21 cellular contexts compared by ENCODE assay signal in the genomic region with DNA sequence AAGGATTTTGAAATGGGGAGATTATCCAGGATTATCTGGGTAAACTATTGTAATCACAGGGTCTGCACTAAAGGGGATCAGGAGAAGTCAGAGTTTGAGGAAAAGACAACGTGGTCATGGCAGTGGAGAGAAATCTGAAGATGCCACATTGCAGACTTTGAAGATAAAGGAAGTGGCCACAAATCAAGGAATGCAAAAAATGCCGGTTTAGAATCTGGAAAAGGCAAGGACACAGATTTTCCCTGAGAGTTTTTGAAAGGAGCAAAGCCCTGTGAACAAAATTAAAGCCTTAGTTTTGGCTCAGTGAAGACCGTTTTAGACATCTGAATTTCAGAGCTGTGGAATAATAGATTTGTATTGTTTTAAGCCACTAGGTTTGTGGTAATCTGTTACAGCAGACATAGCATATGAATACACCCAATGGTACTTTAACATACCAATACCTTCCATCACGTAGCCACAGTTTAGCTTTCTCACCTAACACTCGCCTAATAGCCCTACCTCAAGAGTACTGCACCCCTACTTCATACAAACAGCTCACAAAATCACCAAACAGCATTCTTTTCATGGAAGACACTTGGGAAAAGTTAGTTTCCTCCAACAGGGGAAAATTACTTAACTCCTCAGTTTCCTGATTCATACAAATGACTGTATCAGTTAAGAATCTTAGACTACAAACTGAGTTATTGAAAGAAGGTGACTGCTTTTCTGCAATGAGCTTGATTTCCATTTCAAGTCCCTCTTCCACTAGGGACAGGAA.
DNase-seq lines count a peak whose midpoint lies in the region; ATAC-seq and TF ChIP-seq lines count a peak whose summit lies in the region.
"Had no signal": no experiment of that assay in that cellular context is flagged by ENCODE, and none has a peak within 500 bp of the region (broad histone marks: within the 10 kb centered on the region; RNA-seq: fewer than 3 reads in every experiment).

No MANE protein-coding gene starts in this region.

- H3K9me1 ChIP-seq in IMR-90 (ENCODE audit: insufficient read depth, low read length) = peaks cover 11% of the 10 kb centered on the region

- dilution Hi-C loops in IMR-90 (cut with HindIII; ENCODE audit: low sequenced_read_pairs, unreplicated experiment) = no loop called here

- peak overlapping the region; percentile 95 for H3K14ac ChIP-seq in IMR-90 (replicated peaks; ENCODE audit: low read depth, low read length)

- H2BK20ac ChIP-seq in IMR-90 (ENCODE audit: low read depth, low read length) = peak overlapping the region; percentile 97

- peak overlapping the region; percentile 36; the same call in 1 of the 2 replicates for H3K18ac ChIP-seq in IMR-90 (ENCODE audit: low read depth, low read length)

- H3K36me3 ChIP-seq in Caco-2 (ENCODE audit: control insufficient read depth, insufficient read depth, low read length) (no peaks in the 10 kb centered on the region), IMR-90 (ENCODE audit: control insufficient read depth, insufficient read depth, low read length) (no peaks in the 10 kb centered on the region), osteoblast (ENCODE audit: insufficient read depth, low read length) (no peaks in the 10 kb centered on the region), OCI-LY7 (ENCODE audit: insufficient read depth, low read length) (no peaks in the 10 kb centered on the region)
- H3K36me3 ChIP-seq: heart right ventricle, suprapubic skin, WERI-Rb-1 had no signal

- H3K9me3 ChIP-seq in Caco-2 (peaks cover 4% of the 10 kb centered on the region; the same call in 1 of the 2 replicates), IMR-90 (ENCODE audit: control insufficient read depth, insufficient read depth, low read length) (no peaks in the 10 kb centered on the region), osteoblast (ENCODE audit: low read depth, low read length) (no peaks in the 10 kb centered on the region), OCI-LY7 (ENCODE audit: low read length) (no peaks in the 10 kb centered on the region)
- H3K9me3 ChIP-seq: suprapubic skin had no signal

- H3K27ac Mint-ChIP-seq in Caco-2 (ENCODE audit: unreplicated experiment) = peak overlapping the region; percentile 61
- H3K27ac Mint-ChIP-seq: activated CD4-positive, alpha-beta T cell treated with anti-CD3 and anti-CD28 coated beads, Interleukin-2, amount 10 ng/mL, durations not matched to agents 7 days and 5 days; activated T-cell treated with anti-CD3 and anti-CD28 coated beads, Interleukin-2, amount 50 U/mL, for 72 hours; stimulated activated effector memory CD8-positive, alpha-beta T cell treated with anti-CD3 and anti-CD28 coated beads, Interleukin-12 subunit alpha, Interleukin-12 subunit beta, amount 100 ng/mL, for 72 hours had no signal

- peaks cover 40% of the 10 kb centered on the region for H3K9me3 Mint-ChIP-seq in Caco-2 (ENCODE audit: unreplicated experiment)

- H4K20me1 ChIP-seq in IMR-90 (ENCODE audit: insufficient read depth, low read length) (no peaks in the 10 kb centered on the region), osteoblast (ENCODE audit: insufficient read depth, low read length) (no peaks in the 10 kb centered on the region), OCI-LY7 (ENCODE audit: insufficient read depth, low read length) (no peaks in the 10 kb centered on the region)

- H3K79me1 ChIP-seq in IMR-90 (ENCODE audit: low read depth in 1 of 2, low read length in 2 of 2) = no peaks in the 10 kb centered on the region

- no peak overlapping the region for H3K56ac ChIP-seq in IMR-90 (ENCODE audit: extremely low read depth, insufficient read depth, low read length)

- DNase-seq in Caco-2 = peak in 1 of 2 experiments; percentile 4
- DNase-seq in IMR-90 = peak; percentile 59
- DNase-seq in choroid plexus epithelial cell (ENCODE audit: low read depth) = peak; percentile 7
- DNase-seq in osteoblast (ENCODE audit: insufficient read length, low spot score, missing footprints) = no peak
- no peak for DNase-seq in iPS-NIHi7 (ENCODE audit: extremely low spot score)
- DNase-seq in OCI-LY7 (ENCODE audit: low spot score) = no peak
- DNase-seq: activated CD4-positive, alpha-beta T cell treated with anti-CD3 and anti-CD28 coated beads, Interleukin-2, amount 10 ng/mL, durations not matched to agents 7 days and 5 days; activated naive CD4-positive, alpha-beta T cell treated with Interleukin-2 at 50 U/mL for 16 hours; activated T-cell treated with anti-CD3 and anti-CD28 coated beads, Interleukin-2, amount 50 U/mL, for 72 hours; central memory CD4-positive, alpha-beta T cell; GDM1; H7; heart right ventricle; Karpas-422; NCI-H187; small intestine; WERI-Rb-1 had no signal

- no TSS peak for BruUV-seq in Caco-2 (replicated peaks; lab: Mats Ljungman, UMichigan)
- no TSS peak for BruUV-seq in IMR-90 (replicated peaks; lab: Mats Ljungman, UMichigan)
- no TSS peak for BruUV-seq in OCI-LY7 (replicated peaks; lab: Mats Ljungman, UMichigan)

- ATAC-seq in IMR-90 (ENCODE audit: low read depth) (peak; percentile 65), GM19463 (IDR thresholded peaks at IDR 0.05; ENCODE audit: unreplicated experiment) (no peak)
- ATAC-seq: activated T-cell treated with anti-CD3 and anti-CD28 coated beads, Interleukin-2, amount 50 U/mL, for 72 hours; heart right ventricle; left lobe of liver; stimulated activated effector memory CD8-positive, alpha-beta T cell treated with anti-CD3 and anti-CD28 coated beads, Interleukin-12 subunit alpha, Interleukin-12 subunit beta, amount 100 ng/mL, for 72 hours had no signal

- H4K8ac ChIP-seq in IMR-90 (ENCODE audit: low read depth in 2 of 2, low read length in 2 of 2) = peak overlapping the region; percentile 6 to 95; a peak in 3 of 4 replicates

- H3K27me3 Mint-ChIP-seq in Caco-2 (ENCODE audit: insufficient read depth, unreplicated experiment) = no peaks in the 10 kb centered on the region
- H3K27me3 Mint-ChIP-seq: activated CD4-positive, alpha-beta T cell treated with anti-CD3 and anti-CD28 coated beads, Interleukin-2, amount 10 ng/mL, durations not matched to agents 7 days and 5 days had no signal

- H3K79me2 ChIP-seq in osteoblast (ENCODE audit: insufficient read depth, low read length) (no peaks in the 10 kb centered on the region), OCI-LY7 (ENCODE audit: insufficient read depth, low read depth, low read length) (no peaks in the 10 kb centered on the region)

- peaks cover 33% of the 10 kb centered on the region for H3K4me1 Mint-ChIP-seq in Caco-2 (ENCODE audit: low read depth, unreplicated experiment)
- H3K4me1 Mint-ChIP-seq: stimulated activated effector memory CD8-positive, alpha-beta T cell treated with anti-CD3 and anti-CD28 coated beads, Interleukin-12 subunit alpha, Interleukin-12 subunit beta, amount 100 ng/mL, for 72 hours had no signal

- TF ChIP-seq RAD21 in IMR-90 (IDR thresholded peaks at IDR 0.05; ENCODE audit: low read length) = no peak

- H4K91ac ChIP-seq in IMR-90 (ENCODE audit: insufficient read depth, low read depth, low read length) = peak overlapping the region; percentile 62

- H3K23ac ChIP-seq in IMR-90 (ENCODE audit: low read depth, low read length) = peak overlapping the region; percentile 86

- TF ChIP-seq CTCF in Caco-2 (IDR thresholded peaks at IDR 0.05; ENCODE audit: insufficient read depth in 1 of 2, low read depth in 1 of 2, low read length in 1 of 2, severe bottlenecking in 1 of 2, unreplicated experiment in 1 of 2) = no peak
- no peak for TF ChIP-seq CTCF in IMR-90 (conservative IDR thresholded peaks at IDR 0.05; ENCODE audit: low read depth, low read length)
- TF ChIP-seq CTCF in choroid plexus epithelial cell (conservative IDR thresholded peaks at IDR 0.05; ENCODE audit: low read depth, low read length) = no peak
- no peak for TF ChIP-seq CTCF in osteoblast (IDR thresholded peaks at IDR 0.05; ENCODE audit: extremely low read depth, low read depth, low read length)
- no peak for TF ChIP-seq CTCF in OCI-LY7 (conservative IDR thresholded peaks at IDR 0.05; ENCODE audit: low read length)

- no peaks in the 10 kb centered on the region for H3K27me3 ChIP-seq in Caco-2 (replicated peaks; ENCODE audit: control insufficient read depth, insufficient read depth, low read length)
- H3K27me3 ChIP-seq in IMR-90 (ENCODE audit: control insufficient read depth, insufficient read depth, low read length) = no peaks in the 10 kb centered on the region
- H3K27me3 ChIP-seq in osteoblast (ENCODE audit: insufficient read depth, low read length) = no peaks in the 10 kb centered on the region
- H3K27me3 ChIP-seq: heart right ventricle, suprapubic skin had no signal

- no peak overlapping the region for H3K4me2 ChIP-seq in IMR-90 (ENCODE audit: low read depth, low read length)
- H3K4me2 ChIP-seq in osteoblast (ENCODE audit: insufficient read depth, low read length) = peak overlapping the region; percentile 13
- no peak overlapping the region for H3K4me2 ChIP-seq in OCI-LY7 (ENCODE audit: low read length)

- H3K4me1 ChIP-seq in Caco-2 (peaks cover 11% of the 10 kb centered on the region; the same call in 1 of the 2 replicates), IMR-90 (ENCODE audit: control insufficient read depth, insufficient read depth, low read length) (peaks cover 7% of the 10 kb centered on the region), osteoblast (ENCODE audit: insufficient read depth, low read length) (peaks cover 15% of the 10 kb centered on the region), OCI-LY7 (ENCODE audit: insufficient read depth, low read length, poor library complexity, severe bottlenecking) (no peaks in the 10 kb centered on the region)
- H3K4me1 ChIP-seq: suprapubic skin had no signal

- H3K4ac ChIP-seq in IMR-90 (ENCODE audit: low read depth, low read length) = peak overlapping the region; percentile 88

- 38% methylated on average over 1 of the region's 5 CpGs; no CpG with 5 or more reads in 1 of the 2 experiments for WGBS in IMR-90 (ENCODE audit: extremely low coverage in 2 of 2, insufficient read length in 1 of 2), 2 experiments

- H3K9me2 ChIP-seq in OCI-LY7 (ENCODE audit: insufficient read depth, low read length) = no peaks in the 10 kb centered on the region

- peak overlapping the region; percentile 81; the same call in 1 of the 2 replicates for H2AK5ac ChIP-seq in IMR-90 (ENCODE audit: low read depth, low read length)

- peak overlapping the region; percentile 54 for H2BK5ac ChIP-seq in IMR-90 (ENCODE audit: low read depth, low read length, poor library complexity, severe bottlenecking)

- CTCF ChIA-PET in Caco-2 (lab: Charles Lee) (no interaction called here), IMR-90 (lab: Yijun Ruan, JAX) (interaction anchor here (1.2 kb wide), 1 partner anchor 9 kb away, joined by 3 read pairs; no protein-coding TSS in a partner anchor), OCI-LY7 (lab: Charles Lee; ENCODE audit: unreplicated experiment) (no interaction called here)

- H2AK9ac ChIP-seq in IMR-90 (replicated peaks; ENCODE audit: low read depth, low read length, poor library complexity) = no peak overlapping the region

- in situ Hi-C loops in IMR-90 (cut with MboI; ENCODE audit: low sequenced_read_pairs) = no loop called here

- H3K4me3 ChIP-seq in Caco-2 (ENCODE audit: low read depth, low read length) (no peak overlapping the region), IMR-90 (ENCODE audit: insufficient read depth, low read depth, low read length) (no peak overlapping the region), choroid plexus epithelial cell (ENCODE audit: low read depth, low read length) (no peak overlapping the region), osteoblast (ENCODE audit: insufficient read depth, low read length) (no peak overlapping the region), OCI-LY7 (ENCODE audit: low read depth, low read length, poor library complexity, severe bottlenecking) (no peak overlapping the region)
- H3K4me3 ChIP-seq: heart right ventricle, suprapubic skin had no signal

- peak overlapping the region; percentile 98 for H2BK120ac ChIP-seq in IMR-90 (ENCODE audit: low read depth, low read length)

- no peak for TF ChIP-seq POLR2A in IMR-90 (IDR thresholded peaks at IDR 0.05; ENCODE audit: low read depth, low read length)

- H4K5ac ChIP-seq in IMR-90 (ENCODE audit: low read depth, low read length) = peak overlapping the region; percentile 19; the same call in 1 of the 2 replicates

- intact Hi-C loops in Caco-2 (cut with micrococcal nuclease; ENCODE audit: unreplicated experiment) (loop anchor here (2.0 kb wide), 1 partner anchor 14 kb away; no protein-coding TSS in a partner anchor), IMR-90 (cut with micrococcal nuclease) (no loop called here), OCI-LY7 (cut with micrococcal nuclease; ENCODE audit: unreplicated experiment) (no loop called here)

- POLR2A ChIA-PET in Caco-2 (lab: Charles Lee) (no interaction called here), IMR-90 (lab: Charles Lee; ENCODE audit: unreplicated experiment) (no interaction called here), OCI-LY7 (lab: Charles Lee) (interaction anchor here (1.0 kb wide), 1 partner anchor 588 kb away, joined by 3 read pairs; no protein-coding TSS in a partner anchor)

- no peak overlapping the region for H3K9ac ChIP-seq in IMR-90 (ENCODE audit: low read depth, low read length)

- peak overlapping the region; percentile 83 for H2AFZ ChIP-seq in IMR-90 (replicated peaks; ENCODE audit: low read length, poor library complexity)
- peak overlapping the region; percentile 15 for H2AFZ ChIP-seq in osteoblast (ENCODE audit: low read length)
- no peak overlapping the region for H2AFZ ChIP-seq in OCI-LY7 (ENCODE audit: low read length)

- peak overlapping the region; percentile 40; the same call in 2 of the 3 replicates for H2BK15ac ChIP-seq in IMR-90 (ENCODE audit: low read depth, low read length)

- H3K27ac ChIP-seq in IMR-90 (ENCODE audit: insufficient read depth, low read length) = no peak overlapping the region
- H3K27ac ChIP-seq in osteoblast (ENCODE audit: low read depth, low read length) = peak overlapping the region; percentile 26
- no peak overlapping the region for H3K27ac ChIP-seq in OCI-LY7 (ENCODE audit: low read depth, low read length, poor library complexity, severe bottlenecking)
- H3K27ac ChIP-seq: heart right ventricle, suprapubic skin, WERI-Rb-1 had no signal

- peaks cover 5% of the 10 kb centered on the region for H3K36me3 Mint-ChIP-seq in Caco-2 (ENCODE audit: insufficient read depth, unreplicated experiment)
- H3K36me3 Mint-ChIP-seq: stimulated activated effector memory CD8-positive, alpha-beta T cell treated with anti-CD3 and anti-CD28 coated beads, Interleukin-12 subunit alpha, Interleukin-12 subunit beta, amount 100 ng/mL, for 72 hours had no signal

- H3K4me3 Mint-ChIP-seq in Caco-2 (ENCODE audit: unreplicated experiment) = no peak overlapping the region
- H3K4me3 Mint-ChIP-seq: activated CD4-positive, alpha-beta T cell treated with anti-CD3 and anti-CD28 coated beads, Interleukin-2, amount 10 ng/mL, durations not matched to agents 7 days and 5 days; activated T-cell treated with anti-CD3 and anti-CD28 coated beads, Interleukin-2, amount 50 U/mL, for 72 hours; stimulated activated effector memory CD8-positive, alpha-beta T cell treated with anti-CD3 and anti-CD28 coated beads, Interleukin-12 subunit alpha, Interleukin-12 subunit beta, amount 100 ng/mL, for 72 hours had no signal

Comparison
In these comparisons a context has a peak if more than half of its experiments do, and no peak if none do; other contexts are left out.
1. DNase-seq: peak in IMR-90 (single experiment) and choroid plexus epithelial cell (single experiment); none in osteoblast (single experiment), iPS-NIHi7 (single experiment) and OCI-LY7 (single experiment).